ENCODE assay signal across 22 cellular contexts in the genomic region with DNA sequence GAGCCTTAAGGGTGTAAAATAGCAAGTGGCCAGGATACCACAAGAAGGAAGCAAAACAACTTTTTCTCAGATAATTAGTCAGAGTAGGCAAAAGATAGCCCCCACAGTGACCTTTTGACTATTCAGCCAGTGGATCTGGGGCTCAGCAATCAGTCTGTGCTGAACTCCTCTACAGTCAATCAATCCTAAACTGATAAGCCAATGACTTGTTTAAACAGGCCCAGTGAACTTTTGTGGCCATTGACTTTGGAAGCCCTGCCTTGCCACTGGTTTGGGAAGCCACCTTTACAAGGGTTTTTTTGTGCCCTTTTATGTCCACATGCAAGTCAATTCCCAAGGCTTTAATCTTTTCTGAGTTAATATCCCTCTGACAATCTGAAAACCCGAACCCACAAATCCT.
"Had no signal": no experiment of that assay in that cellular context is flagged by ENCODE, and none has a peak within 500 bp of the region (broad histone marks: within the 10 kb centered on the region; RNA-seq: fewer than 3 reads in every experiment).

No MANE protein-coding gene starts in this region.

- ATAC-seq: activated CD8-positive, alpha-beta T cell treated with anti-CD3 and anti-CD28 coated beads, Interleukin-2, amount 10 ng/mL, durations not matched to agents 7 days and 5 days; PC-3; T-helper 17 cell; WTC11 had no signal

- H3K36me3 ChIP-seq: adrenal gland had no signal

- H3K4me3 ChIP-seq: adrenal gland had no signal

- H3K27ac ChIP-seq: adrenal gland had no signal

- H3K4me1 ChIP-seq: adrenal gland had no signal

- H3K27me3 ChIP-seq: adrenal gland had no signal

- DNase-seq: activated CD4-positive, alpha-beta T cell treated with anti-CD3 and anti-CD28 coated beads for 48 hours; activated CD4-positive, alpha-beta T cell treated with anti-CD3 and anti-CD28 coated beads, Interleukin-2, amount 50 U/mL, for 4 hours; activated CD4-positive, CD25-positive, alpha-beta regulatory T cell treated with anti-CD3 and anti-CD28 coated beads, Interleukin-2, amount 50 U/mL, for 72 hours; activated CD8-positive, alpha-beta memory T cell treated with anti-CD3 and anti-CD28 coated beads, Interleukin-2, amount 50 U/mL, for 48 hours; activated CD8-positive, alpha-beta T cell treated with anti-CD3 and anti-CD28 coated beads, Interleukin-2, amount 10 ng/mL, durations not matched to agents 7 days and 5 days; activated naive CD4-positive, alpha-beta T cell treated with anti-CD3 and anti-CD28 coated beads, Interleukin-2, amount 50 U/mL, for 16 hours; activated naive CD8-positive, alpha-beta T cell treated with anti-CD3 and anti-CD28 coated beads, Interleukin-2, amount 10 ng/mL, durations not matched to agents 7 days and 5 days; activated T-cell treated with anti-CD3 and anti-CD28 coated beads, Interleukin-2, amount 50 U/mL, for 1 hour; adrenal gland; anterior cingulate cortex; central memory CD4-positive, alpha-beta T cell; MM.1S; NCI-H1105 treated with DMSO at 0.1 percent for 48 hours; NCI-H1436 treated with DMSO at 0.1 percent for 48 hours; NCI-H187; NCI-H2081; NCI-H510A treated with DMSO at 0.1 percent for 48 hours; PC-3; SIG-M5; T-helper 17 cell; T-helper 9 cell had no signal

- H3K9me3 ChIP-seq: adrenal gland had no signal
